21 cellular contexts compared by ENCODE assay signal in genomic region chr5:77095189-77095588, GRCh38.
"Had no signal": no experiment of that assay in that cellular context is flagged by ENCODE, and none has a peak within 500 bp of the region (broad histone marks: within the 10 kb centered on the region; RNA-seq: fewer than 3 reads in every experiment).

No MANE protein-coding gene starts in this region.

- H3K4me3 ChIP-seq: breast epithelium, lung, thoracic aorta, transverse colon had no signal

- H3K27me3 ChIP-seq: breast epithelium, foreskin keratinocyte, transverse colon had no signal

- H3K27ac ChIP-seq: breast epithelium, foreskin keratinocyte, thoracic aorta, transverse colon had no signal

- DNase-seq: dermis blood vessel endothelial cell; effector CD4-positive, alpha-beta T cell; endodermal cell; erythroblast; foreskin keratinocyte; glutamatergic neuron; immature natural killer cell; left colon; left ventricle myocardium superior; mesendoderm; naive thymus-derived CD4-positive, alpha-beta T cell; nephron progenitor cell; posterior cingulate gyrus; right cardiac atrium; small intestine; stimulated activated CD4-positive, alpha-beta T cell treated with anti-CD3 and anti-CD28 coated beads, Interleukin-12 subunit alpha, Interleukin-12 subunit beta, amount 100 ng/mL, for 4 hours; stimulated activated naive CD4-positive, alpha-beta T cell treated with Interleukin-2 at 50 U/mL for 16 hours; transverse colon had no signal
